Comparison of ENCODE assay signal across 18 cellular contexts in the genomic region with DNA sequence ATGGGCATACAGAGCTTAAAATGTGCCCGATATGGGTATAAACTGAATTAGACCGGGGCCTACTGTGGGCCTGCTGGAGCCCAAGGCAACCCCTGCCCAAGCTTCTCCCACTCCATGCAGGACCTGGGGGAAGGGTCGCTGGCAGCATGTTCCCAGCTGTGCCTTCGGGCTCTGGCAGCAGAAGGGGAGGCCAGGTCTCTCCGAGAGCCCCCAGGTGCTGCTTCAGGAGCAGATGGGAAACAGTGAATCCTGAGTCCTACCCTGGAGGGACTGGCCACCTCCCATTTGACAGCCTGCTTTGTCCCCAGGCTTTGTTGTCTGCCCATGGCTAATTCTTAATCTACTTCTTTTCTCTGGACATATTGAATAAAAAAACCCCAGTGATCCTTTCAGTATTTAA.
DNase-seq lines count a peak whose midpoint lies in the region; ATAC-seq, FAIRE-seq and TF ChIP-seq lines count a peak whose summit lies in the region.
"Had no signal": no experiment of that assay in that cellular context is flagged by ENCODE, and none has a peak within 500 bp of the region (broad histone marks: within the 10 kb centered on the region; RNA-seq: fewer than 3 reads in every experiment).

No MANE protein-coding gene starts in this region.

- no peaks in the 10 kb centered on the region for H3K79me1 ChIP-seq in H1 (ENCODE audit: low read depth, low read length)

- TF ChIP-seq CTCF in 22Rv1 (IDR thresholded peaks at IDR 0.05) = peak; percentile 2; the same call in 1 of the 2 replicates
- no peak for TF ChIP-seq CTCF in H1 (IDR thresholded peaks at IDR 0.05; ENCODE audit: control extremely low read depth in 1 of 3, insufficient read depth in 1 of 3, low read depth in 1 of 3, low read length in 3 of 3)
- TF ChIP-seq CTCF in neural progenitor cell (IDR thresholded peaks at IDR 0.05) = no peak
- TF ChIP-seq CTCF in osteoblast (IDR thresholded peaks at IDR 0.05; ENCODE audit: extremely low read depth, low read depth, low read length) = no peak
- TF ChIP-seq CTCF in GM10266 (IDR thresholded peaks at IDR 0.05; ENCODE audit: control insufficient read depth, insufficient read depth, low read depth, missing control alignments) = no peak

- H3K9ac ChIP-seq in H1 (replicated peaks in 1 of 4; ENCODE audit: extremely low read depth in 1 of 4, low read depth in 3 of 4, low read length in 3 of 4) (no peak overlapping the region), neural progenitor cell (no peak overlapping the region)
- H3K9ac ChIP-seq: BLaER1 treated with 17β-estradiol and CSF1 and Interleukin-3, amounts not matched to agents 10 nM and 100 nM had no signal

- TF ChIP-seq RAD21 in H1 (IDR thresholded peaks at IDR 0.05 in 1 of 2, conservative IDR thresholded peaks at IDR 0.05 in 1 of 2; ENCODE audit: low read depth in 2 of 2, low read length in 2 of 2) = no peak

- CTCF ChIA-PET in H1 (lab: Charles Lee; ENCODE audit: partially characterized antibody) = interaction anchor here (0.7 to 3.5 kb wide), 13 partner anchors 10 to 450 kb away, joined by 3 to 28 read pairs (median 4); no protein-coding TSS in a partner anchor

- H4K91ac ChIP-seq in H1 (replicated peaks; ENCODE audit: insufficient read length, low read length) = no peak overlapping the region

- H3F3A ChIP-seq in neural progenitor cell (ENCODE audit: low read depth) = peaks cover 25% of the 10 kb centered on the region

- H4K8ac ChIP-seq in H1 (ENCODE audit: extremely low read depth, insufficient read depth, low read length) = no peak overlapping the region

- H2BK15ac ChIP-seq in H1 (ENCODE audit: low read length) = no peak overlapping the region

- no peak for TF ChIP-seq POLR2A in H1 (IDR thresholded peaks at IDR 0.05; ENCODE audit: control extremely low read depth in 1 of 2, low read depth in 2 of 2, low read length in 2 of 2)

- 97% methylated on average over 3 of the region's 5 CpGs; no CpG with 5 or more reads in 1 of the 2 experiments for WGBS in H1 (ENCODE audit: extremely low coverage in 1 of 2, insufficient coverage in 1 of 2, insufficient read length in 1 of 2, insufficient replicate concordance in 2 of 2, low coverage in 1 of 2, low lambda C conversion rate in 2 of 2, missing lambda C conversion rate in 1 of 2), 2 experiments

- H3K14ac ChIP-seq in H1 (ENCODE audit: insufficient read length) = no peak overlapping the region

- H2AFZ ChIP-seq in H1 (ENCODE audit: low read length) = no peak overlapping the region
- H2AFZ ChIP-seq in neural progenitor cell (replicated peaks) = no peak overlapping the region
- no peak overlapping the region for H2AFZ ChIP-seq in osteoblast (ENCODE audit: low read length)

- H3K4me1 ChIP-seq in H1 (replicated peaks in 1 of 4; ENCODE audit: control insufficient read depth in 3 of 4, insufficient read depth in 4 of 4, low read length in 3 of 4) (peaks cover 9 to 22% (median 11%) of the 10 kb centered on the region in 4 experiments), neural progenitor cell (peaks cover 35% of the 10 kb centered on the region), osteoblast (ENCODE audit: insufficient read depth, low read length) (no peaks in the 10 kb centered on the region)
- H3K4me1 ChIP-seq: HAP-1 had no signal

- H3K9me3 ChIP-seq in H1 (ENCODE audit: insufficient read depth in 2 of 2, low read depth in 1 of 2, low read length in 1 of 2) (no peaks in the 10 kb centered on the region), neural progenitor cell (ENCODE audit: low read depth) (no peaks in the 10 kb centered on the region), osteoblast (ENCODE audit: low read depth, low read length) (no peaks in the 10 kb centered on the region)
- H3K9me3 ChIP-seq: BLaER1 treated with 17β-estradiol and CSF1 and Interleukin-3, amounts not matched to agents 10 nM and 100 nM; HAP-1 had no signal

- ATAC-seq in HG03469 (IDR thresholded peaks at IDR 0.05; ENCODE audit: unreplicated experiment) = no peak
- ATAC-seq: CD8-positive, alpha-beta T cell had no signal

- no peak overlapping the region for H3K56ac ChIP-seq in H1 (replicated peaks; ENCODE audit: insufficient read length, low read depth, low read length)

- TF ChIP-seq EP300 in H1 (IDR thresholded peaks at IDR 0.05; ENCODE audit: borderline replicate concordance in 1 of 2, low read depth in 2 of 2, low read length in 2 of 2) = no peak

- no peak overlapping the region for H2BK5ac ChIP-seq in H1 (ENCODE audit: low read depth, low read length)

- H3K27ac ChIP-seq in 22Rv1 = no peak overlapping the region
- H3K27ac ChIP-seq in H1 (ENCODE audit: low read depth, low read length) = no peak overlapping the region
- H3K27ac ChIP-seq in neural progenitor cell = no peak overlapping the region
- no peak overlapping the region for H3K27ac ChIP-seq in osteoblast (ENCODE audit: low read depth, low read length)
- H3K27ac ChIP-seq: BLaER1 treated with 17β-estradiol and CSF1 and Interleukin-3, amounts not matched to agents 10 nM and 100 nM had no signal

- H4K5ac ChIP-seq in H1 (ENCODE audit: insufficient read length, low read depth, low read length) = no peak overlapping the region

- DNase-seq in Jurkat, Clone E6-1 (ENCODE audit: low read depth, low spot score) = no peak
- DNase-seq in H1 (ENCODE audit: low read depth in 1 of 2, low spot score in 2 of 2) (no peak), neural progenitor cell (ENCODE audit: low spot score) (no peak), osteoblast (ENCODE audit: insufficient read length, low spot score, missing footprints) (no peak), H4 (ENCODE audit: low spot score) (no peak), GM10266 (ENCODE audit: extremely low spot score) (no peak)
- DNase-seq: 8988T; CD8-positive, alpha-beta T cell; DMS 273 treated with DMSO at 0.1 percent for 48 hours; DMS53; GDM1; GOT3; IMR-90 had no signal

- H3K18ac ChIP-seq in H1 (ENCODE audit: extremely low read depth, low read length) = peak overlapping the region; percentile 24

- H2AK5ac ChIP-seq in H1 (ENCODE audit: low read depth, low read length) = no peak overlapping the region

- no peaks in the 10 kb centered on the region for H4K20me1 ChIP-seq in H1 (replicated peaks in 1 of 2; ENCODE audit: control insufficient read depth in 1 of 2, insufficient read depth in 2 of 2, low read length in 2 of 2)
- H4K20me1 ChIP-seq in neural progenitor cell (ENCODE audit: low read depth) = peaks cover 5% of the 10 kb centered on the region
- no peaks in the 10 kb centered on the region for H4K20me1 ChIP-seq in osteoblast (ENCODE audit: insufficient read depth, low read length)

- no peaks in the 10 kb centered on the region for H3K27me3 ChIP-seq in H1 (replicated peaks in 1 of 4; ENCODE audit: control insufficient read depth in 3 of 4, extremely low read depth in 1 of 4, insufficient read depth in 3 of 4, low read length in 3 of 4)
- no peaks in the 10 kb centered on the region for H3K27me3 ChIP-seq in neural progenitor cell
- H3K27me3 ChIP-seq in osteoblast (ENCODE audit: insufficient read depth, low read length) = no peaks in the 10 kb centered on the region
- H3K27me3 ChIP-seq: BLaER1 treated with 17β-estradiol and CSF1 and Interleukin-3, amounts not matched to agents 10 nM and 100 nM had no signal

- H3K9me3 Mint-ChIP-seq in neural progenitor cell = no peaks in the 10 kb centered on the region
- H3K9me3 Mint-ChIP-seq: CD8-positive, alpha-beta T cell had no signal

- H3K27ac Mint-ChIP-seq in neural progenitor cell = peak overlapping the region; percentile 81
- H3K27ac Mint-ChIP-seq: CD8-positive, alpha-beta T cell had no signal

- peaks cover 32% of the 10 kb centered on the region for H3K27me3 Mint-ChIP-seq in neural progenitor cell (ENCODE audit: insufficient read depth, low read depth)

- peaks cover 80% of the 10 kb centered on the region for H3K4me1 Mint-ChIP-seq in neural progenitor cell

- no peaks in the 10 kb centered on the region for H3K23me2 ChIP-seq in H1 (ENCODE audit: low read depth, low read length)

- H3K36me3 ChIP-seq in H1 (ENCODE audit: control insufficient read depth in 2 of 4, insufficient read depth in 4 of 4, low read length in 3 of 4) = no peaks in the 10 kb centered on the region
- no peaks in the 10 kb centered on the region for H3K36me3 ChIP-seq in neural progenitor cell
- no peaks in the 10 kb centered on the region for H3K36me3 ChIP-seq in osteoblast (ENCODE audit: insufficient read depth, low read length)
- H3K36me3 ChIP-seq: BLaER1 treated with 17β-estradiol and CSF1 and Interleukin-3, amounts not matched to agents 10 nM and 100 nM; HAP-1 had no signal

- no peak overlapping the region for H3K4me3 Mint-ChIP-seq in neural progenitor cell
- H3K4me3 Mint-ChIP-seq: CD8-positive, alpha-beta T cell had no signal

- H3K36me3 Mint-ChIP-seq in neural progenitor cell = no peaks in the 10 kb centered on the region
- H3K36me3 Mint-ChIP-seq: CD8-positive, alpha-beta T cell had no signal

- no peak for FAIRE-seq in H1 (lab: Jason Lieb, UNC)
- FAIRE-seq: HTR-8/SVneo had no signal

- POLR2A ChIA-PET in H1 (lab: Charles Lee; ENCODE audit: partially characterized antibody) = interaction anchor here (0.7 to 0.8 kb wide), 2 partner anchors 9 to 19 kb away, joined by 3 read pairs; no protein-coding TSS in a partner anchor

- no peak overlapping the region for H3K4ac ChIP-seq in H1 (replicated peaks; ENCODE audit: insufficient read length, low read depth, low read length)

- H3K4me3 ChIP-seq in Jurkat, Clone E6-1 (ENCODE audit: low read length) = peak overlapping the region; percentile 52
- H3K4me3 ChIP-seq in H1 (ENCODE audit: extremely low read depth in 1 of 4, insufficient read depth in 2 of 4, low read depth in 3 of 4, low read length in 4 of 4) (no peak overlapping the region), neural progenitor cell (no peak overlapping the region), osteoblast (ENCODE audit: insufficient read depth, low read length) (no peak overlapping the region)
- H3K4me3 ChIP-seq: BLaER1 treated with 17β-estradiol and CSF1 and Interleukin-3, amounts not matched to agents 10 nM and 100 nM; HAP-1 had no signal

- H3K4me2 ChIP-seq in H1 (ENCODE audit: insufficient read depth in 1 of 2, low read depth in 2 of 2, low read length in 2 of 2) (no peak overlapping the region), neural progenitor cell (peak overlapping the region; percentile 12), osteoblast (ENCODE audit: insufficient read depth, low read length) (no peak overlapping the region)

- no peak overlapping the region for H2BK120ac ChIP-seq in H1 (replicated peaks; ENCODE audit: low read depth, low read length)

- H3K23ac ChIP-seq in H1 (ENCODE audit: insufficient read length) = no peak overlapping the region

- H2BK12ac ChIP-seq in H1 (ENCODE audit: low read depth, low read length) = no peak overlapping the region

- no peak overlapping the region for H2BK20ac ChIP-seq in H1 (ENCODE audit: low read length)

- H3K79me2 ChIP-seq in H1 (ENCODE audit: control insufficient read depth in 1 of 2, insufficient read depth in 2 of 2, low read length in 2 of 2) = no peaks in the 10 kb centered on the region
- no peaks in the 10 kb centered on the region for H3K79me2 ChIP-seq in neural progenitor cell (ENCODE audit: low read depth)
- H3K79me2 ChIP-seq in osteoblast (ENCODE audit: insufficient read depth, low read length) = no peaks in the 10 kb centered on the region
